In the genomic region with DNA sequence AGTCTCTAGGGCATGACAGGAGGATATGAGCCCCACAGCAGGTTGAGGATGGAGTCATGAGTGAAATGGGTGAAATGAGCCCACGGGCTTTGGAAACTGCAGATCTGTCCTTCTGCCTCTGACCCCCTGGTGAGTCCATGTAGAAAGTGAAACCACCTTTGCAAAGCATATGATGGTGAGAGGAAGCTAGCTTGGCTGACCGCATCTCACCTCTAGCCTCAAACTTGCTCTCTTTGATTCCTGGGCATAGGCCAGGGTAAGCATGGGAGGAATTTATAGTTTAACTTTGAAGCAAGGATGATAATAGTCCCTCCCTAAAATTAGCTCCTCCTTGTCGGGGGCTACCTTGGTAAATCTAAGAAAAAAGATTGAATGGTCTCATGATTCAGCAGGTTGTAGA, we compare ENCODE assay signal across 7 cellular contexts. TPM values are rescaled to one million over a fixed set of nuclear protein-coding genes. Genes with fewer than 3 reads are reported as not detected.
"Had no signal": no experiment of that assay in that cellular context is flagged by ENCODE, and none has a peak within 500 bp of the region (broad histone marks: within the 10 kb centered on the region; RNA-seq: fewer than 3 reads in every experiment).

No MANE protein-coding gene starts in this region.

RNA-seq across cellular contexts. Expression of a gene that starts 15.1 kb away (rescaled TPM):
- total RNA-seq: LHCN-M2, NCI-H460, PC-3, Peyer's patch, Right ventricle myocardium superior, SJSA1, T-cell had no signal

RNA-seq across cellular contexts. Expression of a gene that starts 34.4 kb away (rescaled TPM):
- total RNA-seq: LHCN-M2, NCI-H460, PC-3, Peyer's patch, Right ventricle myocardium superior, SJSA1, T-cell had no signal
